In genomic region chr1:8789314-8790214, GRCh38 we compare ENCODE assay signal across 13 cellular contexts. TPM values are rescaled to one million over a fixed set of nuclear protein-coding genes. Genes with fewer than 3 reads are reported as not detected.
DNase-seq lines count a peak whose midpoint lies in the region; ATAC-seq and TF ChIP-seq lines count a peak whose summit lies in the region.
"Had no signal": no experiment of that assay in that cellular context is flagged by ENCODE, and none has a peak within 500 bp of the region (broad histone marks: within the 10 kb centered on the region; RNA-seq: fewer than 3 reads in every experiment).

No MANE protein-coding gene starts in this region.

- H3K27me3 Mint-ChIP-seq in Caco-2 (ENCODE audit: insufficient read depth, unreplicated experiment) (no peaks in the 10 kb centered on the region), endothelial cell (ENCODE audit: unreplicated experiment) (peaks cover 2% of the 10 kb centered on the region)
- H3K27me3 Mint-ChIP-seq: activated CD8-positive, alpha-beta T cell treated with anti-CD3 and anti-CD28 coated beads for 36 hours; activated T-helper 17 cell treated with anti-CD3 and anti-CD28 coated beads, Interleukin-2, amount 50 U/mL, for 72 hours; CD4-positive, alpha-beta T cell had no signal

- no peak for TF ChIP-seq CTCF in Caco-2 (IDR thresholded peaks at IDR 0.05; ENCODE audit: insufficient read depth in 1 of 2, low read depth in 1 of 2, low read length in 1 of 2, severe bottlenecking in 1 of 2, unreplicated experiment in 1 of 2)
- no peak for TF ChIP-seq CTCF in endothelial cell (IDR thresholded peaks at IDR 0.05; ENCODE audit: unreplicated experiment)
- no peak for TF ChIP-seq CTCF in lung (IDR thresholded peaks at IDR 0.05; ENCODE audit: control extremely low read depth, extremely low read depth)

- ATAC-seq in lung (ENCODE audit: insufficient read depth, low FRiP score) = no peak
- ATAC-seq in GM21381 (IDR thresholded peaks at IDR 0.05; ENCODE audit: unreplicated experiment) = no peak
- no peak for ATAC-seq in GM21737 (IDR thresholded peaks at IDR 0.05; ENCODE audit: unreplicated experiment)
- ATAC-seq: activated CD8-positive, alpha-beta T cell treated with anti-CD3 and anti-CD28 coated beads for 36 hours; activated T-helper 17 cell treated with anti-CD3 and anti-CD28 coated beads, Interleukin-2, amount 50 U/mL, for 72 hours had no signal

- POLR2A ChIA-PET in Caco-2 (lab: Charles Lee) = interaction anchor here (0.6 to 1.0 kb wide), 2 partner anchors 28 to 77 kb away, joined by 3 to 4 read pairs; partner anchors contain the start of gene RERE

- H3K4me3 ChIP-seq in Caco-2 (ENCODE audit: low read depth, low read length) (peak overlapping the region; percentile 4; the same call in 1 of the 2 replicates), lung (no peak overlapping the region)

- H3K4me1 ChIP-seq in Caco-2 (peaks cover 30% of the 10 kb centered on the region), lung (ENCODE audit: control insufficient read depth in 2 of 2, insufficient read depth in 2 of 2, low read length in 2 of 2) (peaks cover 0 to 3% of the 10 kb centered on the region in 2 donors)

- BruUV-seq in Caco-2 (replicated peaks; lab: Mats Ljungman, UMichigan) = TSS peak; percentile 94

- H3K27ac Mint-ChIP-seq in Caco-2 (ENCODE audit: unreplicated experiment) = peak overlapping the region; percentile 93
- peak overlapping the region; percentile 74 for H3K27ac Mint-ChIP-seq in endothelial cell (ENCODE audit: unreplicated experiment)
- H3K27ac Mint-ChIP-seq: activated CD8-positive, alpha-beta T cell treated with anti-CD3 and anti-CD28 coated beads for 36 hours; activated T-helper 17 cell treated with anti-CD3 and anti-CD28 coated beads, Interleukin-2, amount 50 U/mL, for 72 hours; CD4-positive, alpha-beta T cell had no signal

- H3K27ac ChIP-seq in lung (ENCODE audit: low read depth in 1 of 2, low read length in 1 of 2) = peak overlapping the region in 1 of 2 donors; percentile 9

- H3K36me3 Mint-ChIP-seq in Caco-2 (ENCODE audit: insufficient read depth, unreplicated experiment) (peaks cover 23% of the 10 kb centered on the region), endothelial cell (ENCODE audit: low read depth, unreplicated experiment) (peaks cover 2% of the 10 kb centered on the region)

- no peaks in the 10 kb centered on the region for H3K9me3 ChIP-seq in Caco-2
- no peaks in the 10 kb centered on the region for H3K9me3 ChIP-seq in lung (ENCODE audit: control insufficient read depth in 2 of 2, insufficient read depth in 1 of 2, low read length in 1 of 2)

- CTCF ChIA-PET in Caco-2 (lab: Charles Lee) = interaction anchor here (1.0 kb wide), 1 partner anchor 59 kb away, joined by 5 read pairs; no protein-coding TSS in a partner anchor

- intact Hi-C loops in Caco-2 (cut with micrococcal nuclease; ENCODE audit: unreplicated experiment) = loop anchor here (1.0 to 5.0 kb wide), 3 partner anchors 29 to 58 kb away; no protein-coding TSS in a partner anchor

- H3K36me3 ChIP-seq in Caco-2 (ENCODE audit: control insufficient read depth, insufficient read depth, low read length) (no peaks in the 10 kb centered on the region), lung (ENCODE audit: control insufficient read depth in 2 of 2, insufficient read depth in 2 of 2, low read length in 2 of 2) (no peaks in the 10 kb centered on the region)

- H3K9me3 Mint-ChIP-seq in Caco-2 (ENCODE audit: unreplicated experiment) (no peaks in the 10 kb centered on the region), endothelial cell (ENCODE audit: unreplicated experiment) (no peaks in the 10 kb centered on the region)
- H3K9me3 Mint-ChIP-seq: activated CD8-positive, alpha-beta T cell treated with anti-CD3 and anti-CD28 coated beads for 36 hours; activated T-helper 17 cell treated with anti-CD3 and anti-CD28 coated beads, Interleukin-2, amount 50 U/mL, for 72 hours; CD4-positive, alpha-beta T cell had no signal

- H3K4me3 Mint-ChIP-seq in Caco-2 (ENCODE audit: unreplicated experiment) (peak overlapping the region; percentile 72), endothelial cell (ENCODE audit: unreplicated experiment) (no peak overlapping the region)
- H3K4me3 Mint-ChIP-seq: activated CD8-positive, alpha-beta T cell treated with anti-CD3 and anti-CD28 coated beads for 36 hours; activated T-helper 17 cell treated with anti-CD3 and anti-CD28 coated beads, Interleukin-2, amount 50 U/mL, for 72 hours; CD4-positive, alpha-beta T cell had no signal

- peaks cover 31% of the 10 kb centered on the region for H3K4me1 Mint-ChIP-seq in Caco-2 (ENCODE audit: low read depth, unreplicated experiment)
- peaks cover 10% of the 10 kb centered on the region for H3K4me1 Mint-ChIP-seq in endothelial cell (ENCODE audit: unreplicated experiment)
- H3K4me1 Mint-ChIP-seq: activated T-helper 17 cell treated with anti-CD3 and anti-CD28 coated beads, Interleukin-2, amount 50 U/mL, for 72 hours had no signal

- H3K27me3 ChIP-seq in Caco-2 (replicated peaks; ENCODE audit: control insufficient read depth, insufficient read depth, low read length) = no peaks in the 10 kb centered on the region
- no peaks in the 10 kb centered on the region for H3K27me3 ChIP-seq in lung (ENCODE audit: control insufficient read depth, insufficient read depth)

- DNase-seq in Caco-2 (peak; percentile 87 to 91), OCI-M1 (lab: John Stamatoyannopoulos, UW) (peak; percentile 91), endothelial cell (ENCODE audit: low spot score) (no peak), lung (ENCODE audit: low spot score) (peak; percentile 56), NCI-H1048 (lab: John Stamatoyannopoulos, UW) (no peak), activated T-cell treated with anti-CD3 and anti-CD28 coated beads for 4 hours (no peak)
- DNase-seq: activated CD8-positive, alpha-beta T cell treated with anti-CD3 and anti-CD28 coated beads for 36 hours; amniotic stem cell; CD4-positive, alpha-beta T cell; head of caudate nucleus had no signal

- 64 to 79% methylated on average over 11 of the region's 11 CpGs for WGBS in lung, 2 donors

RNA-seq across cellular contexts. Expression of gene RERE, which starts 27.9 kb away (rescaled TPM):
- 85.2 and 91.1 TPM in 2 replicates for total RNA-seq in Caco-2 (2022)
- total RNA-seq in endothelial cell (ENCODE audit: unreplicated experiment) = 115 TPM
- total RNA-seq in lung = 100 to 1,000 TPM in 1 of 2 donors, 10 to 100 TPM in 1; 89.1 to 207 TPM
- 10 to 100 TPM; 21.7 to 25.9 TPM for polyA plus RNA-seq in lung

Comparison
In these comparisons a context has a peak if more than half of its experiments do, and no peak if none do; other contexts are left out.
1. DNase-seq: peak in Caco-2 (2 of 2), OCI-M1 (single experiment) and lung (single experiment); none in endothelial cell (single experiment), NCI-H1048 (single experiment) and activated T-cell treated with anti-CD3 and anti-CD28 coated beads for 4 hours (single experiment).